14 cellular contexts compared by ENCODE assay signal in the genomic region with DNA sequence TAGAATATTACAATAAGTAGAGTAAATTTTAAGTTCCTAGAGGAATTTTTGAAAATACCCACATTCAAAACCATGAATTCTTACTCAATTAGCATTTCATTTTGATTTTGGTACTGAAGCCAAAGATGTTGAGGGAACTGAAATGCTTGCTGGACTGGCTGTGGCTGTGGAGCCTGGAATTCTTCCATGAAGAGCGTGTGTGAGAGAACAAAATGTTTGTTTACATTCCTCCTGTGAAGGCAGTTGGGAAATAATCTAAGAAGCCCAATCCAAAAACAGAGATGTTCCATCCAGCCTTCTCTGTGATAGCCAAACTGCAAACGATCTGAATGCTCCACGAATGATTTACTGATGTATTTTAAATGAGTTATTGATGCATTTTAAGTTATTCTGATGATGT. TPM values are rescaled to one million over a fixed set of nuclear protein-coding genes. Genes with fewer than 3 reads are reported as not detected.
DNase-seq lines count a peak whose midpoint lies in the region; ATAC-seq, FAIRE-seq and TF ChIP-seq lines count a peak whose summit lies in the region.
"Had no signal": no experiment of that assay in that cellular context is flagged by ENCODE, and none has a peak within 500 bp of the region (broad histone marks: within the 10 kb centered on the region; RNA-seq: fewer than 3 reads in every experiment).

No MANE protein-coding gene starts in this region.

- H2AFZ ChIP-seq in hepatocyte = no peak overlapping the region

- no peak overlapping the region for H3K4me2 ChIP-seq in hepatocyte
- H3K4me2 ChIP-seq: KMS-11 had no signal

- no peaks in the 10 kb centered on the region for H3K9me2 ChIP-seq in hepatocyte (replicated peaks; ENCODE audit: insufficient read depth)

- in situ Hi-C loops in gastrocnemius medialis (cut with MboI; ENCODE audit: low sequenced_read_pairs in 4 of 4) = no loop called here

- no peaks in the 10 kb centered on the region for H3K36me3 ChIP-seq in breast epithelium
- no peaks in the 10 kb centered on the region for H3K36me3 ChIP-seq in hepatocyte (replicated peaks; ENCODE audit: insufficient read depth, low read depth)
- H3K36me3 ChIP-seq in gastrocnemius medialis = no peaks in the 10 kb centered on the region

- WGBS in hepatocyte (ENCODE audit: low lambda C conversion rate, missing lambda C conversion rate) = 50% methylated on average over 3 of the region's 3 CpGs

- TF ChIP-seq CTCF in breast epithelium (IDR thresholded peaks at IDR 0.05) (no peak), hepatocyte (IDR thresholded peaks at IDR 0.05; ENCODE audit: poor library complexity) (no peak), gastrocnemius medialis (IDR thresholded peaks at IDR 0.05 in 4 of 5, conservative IDR thresholded peaks at IDR 0.05 in 1 of 5) (no peak), foreskin keratinocyte (conservative IDR thresholded peaks at IDR 0.05) (no peak), D721Med (IDR thresholded peaks at IDR 0.05; ENCODE audit: insufficient read depth, missing control alignments) (no peak)

- peak; percentile 1 for DNase-seq in EL
- peak in 1 of 2 donors; percentile 36 for DNase-seq in breast epithelium (ENCODE audit: low spot score in 2 of 2)
- DNase-seq in hepatocyte (ENCODE audit: low spot score) = peak; percentile 26
- peak; percentile 81 to 82 for DNase-seq in gastrocnemius medialis
- no peak for DNase-seq in foreskin keratinocyte
- DNase-seq in NCI-H1105 (lab: John Stamatoyannopoulos, UW) = no peak
- DNase-seq in OCI-M1 (lab: John Stamatoyannopoulos, UW) = no peak
- no peak for DNase-seq in D721Med (ENCODE audit: insufficient read length, low spot score)
- DNase-seq: activated CD8-positive, alpha-beta memory T cell treated with anti-CD3 and anti-CD28 coated beads for 24 hours; NCI-H524 treated with DMSO at 0.1 percent for 48 hours; nephron progenitor cell; T-cell had no signal

- H3K79me2 ChIP-seq in hepatocyte = no peaks in the 10 kb centered on the region

- TF ChIP-seq POLR2A in breast epithelium (IDR thresholded peaks at IDR 0.05) (no peak), gastrocnemius medialis (IDR thresholded peaks at IDR 0.05) (no peak)

- no peaks in the 10 kb centered on the region for H3K27me3 ChIP-seq in breast epithelium
- no peaks in the 10 kb centered on the region for H3K27me3 ChIP-seq in hepatocyte
- H3K27me3 ChIP-seq in gastrocnemius medialis = no peaks in the 10 kb centered on the region
- no peaks in the 10 kb centered on the region for H3K27me3 ChIP-seq in foreskin keratinocyte

- peak overlapping the region; percentile 63 to 73 for H3K27ac ChIP-seq in breast epithelium
- no peak overlapping the region for H3K27ac ChIP-seq in hepatocyte
- peak overlapping the region; percentile 88 to 93 (median 92) for H3K27ac ChIP-seq in gastrocnemius medialis
- H3K27ac ChIP-seq in foreskin keratinocyte = no peak overlapping the region
- H3K27ac ChIP-seq: C4-2B, KMS-11 had no signal

- H3K9me3 ChIP-seq in breast epithelium (no peaks in the 10 kb centered on the region), hepatocyte (ENCODE audit: low read depth) (no peaks in the 10 kb centered on the region), gastrocnemius medialis (no peaks in the 10 kb centered on the region)

- ATAC-seq in gastrocnemius medialis = peak; percentile 83 to 87
- no peak for ATAC-seq in foreskin keratinocyte
- ATAC-seq: T-cell had no signal

- H3K4me3 ChIP-seq in breast epithelium (no peak overlapping the region), hepatocyte (no peak overlapping the region), gastrocnemius medialis (no peak overlapping the region)

- FAIRE-seq in D721Med (lab: Jason Lieb, UNC) = no peak

- H3K4me1 ChIP-seq in breast epithelium (no peaks in the 10 kb centered on the region), hepatocyte (ENCODE audit: insufficient read depth) (no peaks in the 10 kb centered on the region), gastrocnemius medialis (peaks cover 34% of the 10 kb centered on the region in 2 donors), foreskin keratinocyte (no peaks in the 10 kb centered on the region)

- intact Hi-C loops in breast epithelium (cut with DNase I; ENCODE audit: low total_unique reads) = loop anchor here (5.0 kb wide), 1 partner anchor 482 kb away; no protein-coding TSS in a partner anchor
- intact Hi-C loops in gastrocnemius medialis (cut with DNase I; ENCODE audit: low total_unique reads) = loop anchor here (1.0 to 5.0 kb wide), 7 partner anchors 79 to 627 kb away; a partner anchor contains a TSS

- no peaks in the 10 kb centered on the region for H4K20me1 ChIP-seq in hepatocyte (ENCODE audit: insufficient read depth, poor library complexity, severe bottlenecking)

RNA-seq across cellular contexts. Expression of a gene that starts 3.8 kb away (rescaled TPM):
- 1,000 to 10,000 TPM in 2 of 3 donors, 100 to 1,000 TPM in 1; 631 to 5,080 (median 1,871) TPM for total RNA-seq in breast epithelium
- 8.0 and 8.2 TPM in 2 replicates for total RNA-seq in hepatocyte
- 1.5 and 4.4 TPM in 2 replicates for polyA plus RNA-seq in hepatocyte
- 100 to 1,000 TPM in 3 of 4 donors, 10 to 100 TPM in 1; 67.9 to 167 (median 119) TPM for total RNA-seq in gastrocnemius medialis
- total RNA-seq in foreskin keratinocyte = not detected in 2 replicates
- not detected in 2 replicates for polyA plus RNA-seq in foreskin keratinocyte

RNA-seq across cellular contexts. Expression of a gene that starts 27.6 kb away (rescaled TPM):
- 10 to 100 TPM in 2 of 3 donors, 1 to 10 TPM in 1; 8.8 to 50.1 (median 31.8) TPM for total RNA-seq in breast epithelium
- total RNA-seq in hepatocyte = 9.2 and 13.7 TPM in 2 replicates
- polyA plus RNA-seq in hepatocyte = 3.7 and 4.4 TPM in 2 replicates
- total RNA-seq in gastrocnemius medialis = 10 to 100 TPM; 16.1 to 30.6 (median 26.6) TPM
- not detected in 2 replicates for total RNA-seq in foreskin keratinocyte
- polyA plus RNA-seq in foreskin keratinocyte = not detected in 2 replicates

RNA-seq across cellular contexts. Expression of a gene that starts 34.2 kb away (rescaled TPM):
- 1 to 10 TPM in 1 of 3 donors, under 1 TPM in 1, not detected in 1; 0.66 to 2.3 TPM for total RNA-seq in breast epithelium
- 37.6 and 39.0 TPM in 2 replicates for total RNA-seq in hepatocyte
- 17.3 and 26.6 TPM in 2 replicates for polyA plus RNA-seq in hepatocyte
- total RNA-seq in gastrocnemius medialis = 1 to 10 TPM in 1 of 4 donors, under 1 TPM in 1, not detected in 2; 0.33 to 2.0 TPM
- total RNA-seq in foreskin keratinocyte = not detected in 2 replicates
- not detected in 2 replicates for polyA plus RNA-seq in foreskin keratinocyte

Comparison
In these comparisons a context has a peak if more than half of its experiments do, and no peak if none do; other contexts are left out.
1. DNase-seq: peak in EL (single experiment), hepatocyte (single experiment) and gastrocnemius medialis (2 of 2); none in foreskin keratinocyte (0 of 2), NCI-H1105 (single experiment), OCI-M1 (single experiment) and D721Med (single experiment).
2. H3K27ac ChIP-seq: peak in breast epithelium (2 of 2) and gastrocnemius medialis (4 of 4); none in hepatocyte (single experiment) and foreskin keratinocyte (single experiment).
3. RNA of a gene that starts 34.2 kb away (total RNA-seq): 37.6 to 39.0 TPM in hepatocyte; 0.66 to 2.3 TPM in breast epithelium, 0.33 to 2.0 TPM in gastrocnemius medialis and not detected in foreskin keratinocyte; every median in the first group is over 10 times any median in the second.